In genomic region chr9:128908372-128908771, GRCh38 we compare ENCODE assay signal across 26 cellular contexts. TPM values are rescaled to one million over a fixed set of nuclear protein-coding genes. Genes with fewer than 3 reads are reported as not detected.
DNase-seq lines count a peak whose midpoint lies in the region; FAIRE-seq and TF ChIP-seq lines count a peak whose summit lies in the region.
"Had no signal": no experiment of that assay in that cellular context is flagged by ENCODE, and none has a peak within 500 bp of the region (broad histone marks: within the 10 kb centered on the region; RNA-seq: fewer than 3 reads in every experiment).

No MANE protein-coding gene starts in this region.

- no peak overlapping the region for H4K8ac ChIP-seq in H1 (ENCODE audit: extremely low read depth, insufficient read depth, low read length)
- no peak overlapping the region for H4K8ac ChIP-seq in neuronal stem cell (ENCODE audit: low read depth, low read length)

- H3K9me3 Mint-ChIP-seq in activated CD4-positive, alpha-beta T cell treated with anti-CD3 and anti-CD28 coated beads, Interleukin-2, amount 10 ng/mL, durations not matched to agents 7 days and 5 days, result no peaks in the 10 kb centered on the region
- H3K9me3 Mint-ChIP-seq: CD4-positive, alpha-beta memory T cell had no signal

- peaks cover 0 to 62% of the 10 kb centered on the region in 2 experiments; a peak in 2 of 4 replicates for H3K79me2 ChIP-seq in H1 (ENCODE audit: control insufficient read depth in 1 of 2, insufficient read depth in 2 of 2, low read length in 2 of 2)

- POLR2A ChIA-PET in activated CD4-positive, alpha-beta T cell treated with anti-CD3 and anti-CD28 coated beads, Interleukin-2, amount 10 ng/mL, durations not matched to agents 7 days and 5 days (lab: Charles Lee), result no interaction called here
- POLR2A ChIA-PET in H1 (lab: Charles Lee; ENCODE audit: partially characterized antibody), result interaction anchor here (1.6 to 4.3 kb wide), 3 partner anchors 10 to 91 kb away, joined by 4 to 14 read pairs (median 4); partner anchors contain the start of genes ENDOG and PHYHD1

- no peak overlapping the region for H2BK15ac ChIP-seq in H1 (ENCODE audit: low read length)
- no peak overlapping the region for H2BK15ac ChIP-seq in neuronal stem cell (ENCODE audit: low read length)

- H2BK12ac ChIP-seq in H1 (ENCODE audit: low read depth, low read length) (peak overlapping the region; percentile 50; the same call in 1 of the 2 replicates), neuronal stem cell (ENCODE audit: low read length) (no peak overlapping the region)

- H2BK5ac ChIP-seq in H1 (ENCODE audit: low read depth, low read length) (peak overlapping the region; percentile 63; the same call in 1 of the 2 replicates), neuronal stem cell (ENCODE audit: low read length) (no peak overlapping the region)

- H3K4me3 ChIP-seq in H1 (ENCODE audit: extremely low read depth in 1 of 4, insufficient read depth in 2 of 4, low read depth in 3 of 4, low read length in 4 of 4) (no peak overlapping the region), neuronal stem cell (ENCODE audit: low read length in 2 of 2) (peak overlapping the region in 1 of 2 donors; percentile 39)
- H3K4me3 ChIP-seq: A549; BLaER1 treated with 17β-estradiol and CSF1 and Interleukin-3, amounts not matched to agents 10 nM and 100 nM had no signal

- H3K18ac ChIP-seq in H1 (ENCODE audit: extremely low read depth, low read length), result no peak overlapping the region
- H3K18ac ChIP-seq in neuronal stem cell (ENCODE audit: low read length), result no peak overlapping the region

- H3K23ac ChIP-seq in H1 (ENCODE audit: insufficient read length), result no peak overlapping the region
- H3K23ac ChIP-seq in neuronal stem cell (ENCODE audit: low read depth, low read length, poor library complexity), result peak overlapping the region; percentile 82

- H3K9me3 ChIP-seq in H1 (ENCODE audit: insufficient read depth in 2 of 2, low read depth in 1 of 2, low read length in 1 of 2) (no peaks in the 10 kb centered on the region), neuronal stem cell (replicated peaks in 1 of 2; ENCODE audit: control insufficient read depth in 2 of 2, insufficient read depth in 1 of 2, low read depth in 1 of 2, low read length in 2 of 2) (peaks cover 0 to 3% of the 10 kb centered on the region in 2 donors)
- H3K9me3 ChIP-seq: A549; BLaER1 treated with 17β-estradiol and CSF1 and Interleukin-3, amounts not matched to agents 10 nM and 100 nM had no signal

- 95% methylated on average over 24 of the region's 24 CpGs; no CpG with 5 or more reads in 1 of the 2 experiments for WGBS in H1 (ENCODE audit: extremely low coverage in 1 of 2, insufficient coverage in 1 of 2, insufficient read length in 1 of 2, insufficient replicate concordance in 2 of 2, low coverage in 1 of 2, low lambda C conversion rate in 2 of 2, missing lambda C conversion rate in 1 of 2), 2 experiments
- WGBS in neuronal stem cell (ENCODE audit: extremely low coverage in 2 of 2, insufficient read length in 2 of 2, insufficient replicate concordance in 1 of 2), 2 donors, result no CpG with 5 or more reads among the region's 24 CpGs

- no peak for FAIRE-seq in D721Med (lab: Jason Lieb, UNC)
- FAIRE-seq in H1 (lab: Jason Lieb, UNC), result no peak
- FAIRE-seq: A549, G401.6 had no signal

- CTCF ChIA-PET in activated CD4-positive, alpha-beta T cell treated with anti-CD3 and anti-CD28 coated beads, Interleukin-2, amount 10 ng/mL, durations not matched to agents 7 days and 5 days (lab: Charles Lee), result interaction anchor here (1.0 to 1.6 kb wide), 4 partner anchors 7 to 17 kb away, joined by 3 to 5 read pairs (median 4); no protein-coding TSS in a partner anchor
- CTCF ChIA-PET in H1 (lab: Charles Lee; ENCODE audit: partially characterized antibody), result interaction anchor here (0.9 to 1.9 kb wide), 8 partner anchors 10 to 63 kb away, joined by 3 to 13 read pairs (median 4); partner anchors contain the start of gene PHYHD1

- no peaks in the 10 kb centered on the region for H3K27me3 Mint-ChIP-seq in activated CD4-positive, alpha-beta T cell treated with anti-CD3 and anti-CD28 coated beads, Interleukin-2, amount 10 ng/mL, durations not matched to agents 7 days and 5 days
- H3K27me3 Mint-ChIP-seq: CD4-positive, alpha-beta memory T cell had no signal

- H3K4me1 Mint-ChIP-seq in activated CD4-positive, alpha-beta T cell treated with anti-CD3 and anti-CD28 coated beads, Interleukin-2, amount 10 ng/mL, durations not matched to agents 7 days and 5 days, result peaks cover 64% of the 10 kb centered on the region

- peaks cover 56% of the 10 kb centered on the region for H3K36me3 Mint-ChIP-seq in activated CD4-positive, alpha-beta T cell treated with anti-CD3 and anti-CD28 coated beads, Interleukin-2, amount 10 ng/mL, durations not matched to agents 7 days and 5 days (ENCODE audit: low read depth)

- no peak overlapping the region for H3K56ac ChIP-seq in H1 (replicated peaks; ENCODE audit: insufficient read length, low read depth, low read length)

- no peak for TF ChIP-seq RAD21 in H1 (IDR thresholded peaks at IDR 0.05 in 1 of 2, conservative IDR thresholded peaks at IDR 0.05 in 1 of 2; ENCODE audit: low read depth in 2 of 2, low read length in 2 of 2)

- H3K4me3 Mint-ChIP-seq in activated CD4-positive, alpha-beta T cell treated with anti-CD3 and anti-CD28 coated beads, Interleukin-2, amount 10 ng/mL, durations not matched to agents 7 days and 5 days, result no peak overlapping the region

- peaks cover 18 to 42% (median 33%) of the 10 kb centered on the region in 4 experiments; a peak in 7 of 8 replicates for H3K36me3 ChIP-seq in H1 (ENCODE audit: control insufficient read depth in 2 of 4, insufficient read depth in 4 of 4, low read length in 3 of 4)
- H3K36me3 ChIP-seq in neuronal stem cell (replicated peaks in 1 of 2; ENCODE audit: control insufficient read depth in 2 of 2, insufficient read depth in 2 of 2, low read length in 2 of 2), result peaks cover 31 to 72% of the 10 kb centered on the region in 2 donors

- H3K27ac ChIP-seq in H1 (ENCODE audit: low read depth, low read length) (no peak overlapping the region), neuronal stem cell (replicated peaks; ENCODE audit: low read length) (no peak overlapping the region)
- H3K27ac ChIP-seq: A549; BLaER1 treated with 17β-estradiol and CSF1 and Interleukin-3, amounts not matched to agents 10 nM and 100 nM had no signal

- H3K79me1 ChIP-seq in H1 (ENCODE audit: low read depth, low read length) (peaks cover 10% of the 10 kb centered on the region), neuronal stem cell (ENCODE audit: low read depth, low read length) (peaks cover 7% of the 10 kb centered on the region)

- no peak overlapping the region for H3K4ac ChIP-seq in H1 (replicated peaks; ENCODE audit: insufficient read length, low read depth, low read length)
- H3K4ac ChIP-seq in neuronal stem cell (ENCODE audit: low read length), result no peak overlapping the region

- no peak for DNase-seq in activated CD4-positive, alpha-beta T cell treated with anti-CD3 and anti-CD28 coated beads, Interleukin-2, amount 10 ng/mL, durations not matched to agents 7 days and 5 days
- no peak for DNase-seq in activated CD4-positive, alpha-beta T cell treated with anti-CD3 and anti-CD28 coated beads for 4 hours
- peak; percentile 8 for DNase-seq in D721Med (ENCODE audit: insufficient read length, low spot score)
- DNase-seq in H1 (ENCODE audit: low read depth in 1 of 2, low spot score in 2 of 2), result no peak
- no peak for DNase-seq in neuronal stem cell (ENCODE audit: low spot score)
- DNase-seq in NCI-H128 (lab: John Stamatoyannopoulos, UW; ENCODE audit: unreplicated experiment), result no peak
- DNase-seq in activated naive CD4-positive, alpha-beta T cell (lab: John Stamatoyannopoulos, UW), result no peak
- no peak for DNase-seq in anterior cingulate cortex (lab: John Stamatoyannopoulos, UW)
- DNase-seq: AML-193; CD4-positive, alpha-beta memory T cell; COR-L47; H7; KBM-7; MV-4-11; NCI-H1105; NCI-H2029 treated with DMSO at 0.1 percent for 48 hours; NCI-H446 treated with DMSO at 0.1 percent for 48 hours; NCI-H526; NCI-H82; NK-92 treated with Interleukin-12 subunit alpha and Interleukin-12 subunit beta, amount 100 ng/mL, for 24 hours; PC-3; RPMI8226; SHP77 had no signal

- H3K14ac ChIP-seq in H1 (ENCODE audit: insufficient read length), result no peak overlapping the region
- no peak overlapping the region for H3K14ac ChIP-seq in neuronal stem cell (ENCODE audit: low read length)

- no peak for TF ChIP-seq POLR2A in H1 (IDR thresholded peaks at IDR 0.05; ENCODE audit: control extremely low read depth in 1 of 2, low read depth in 2 of 2, low read length in 2 of 2)

- H2AK5ac ChIP-seq in H1 (ENCODE audit: low read depth, low read length) (no peak overlapping the region), neuronal stem cell (ENCODE audit: low read depth, low read length) (no peak overlapping the region)

- no peak overlapping the region for H2BK20ac ChIP-seq in H1 (ENCODE audit: low read length)

- H4K91ac ChIP-seq in H1 (replicated peaks; ENCODE audit: insufficient read length, low read length) (no peak overlapping the region), neuronal stem cell (ENCODE audit: low read depth, low read length, poor library complexity) (no peak overlapping the region)

- H3K27ac Mint-ChIP-seq in activated CD4-positive, alpha-beta T cell treated with anti-CD3 and anti-CD28 coated beads, Interleukin-2, amount 10 ng/mL, durations not matched to agents 7 days and 5 days, result peak overlapping the region; percentile 5

- H3K9ac ChIP-seq in H1 (replicated peaks in 1 of 4; ENCODE audit: extremely low read depth in 1 of 4, low read depth in 3 of 4, low read length in 3 of 4), result no peak overlapping the region
- no peak overlapping the region for H3K9ac ChIP-seq in neuronal stem cell (ENCODE audit: low read depth, low read length, poor library complexity)

- H2BK120ac ChIP-seq in H1 (replicated peaks; ENCODE audit: low read depth, low read length) (no peak overlapping the region), neuronal stem cell (ENCODE audit: low read depth, low read length) (no peak overlapping the region)

- H4K20me1 ChIP-seq in H1 (replicated peaks in 1 of 2; ENCODE audit: control insufficient read depth in 1 of 2, insufficient read depth in 2 of 2, low read length in 2 of 2), result peaks cover 26 to 29% of the 10 kb centered on the region in 2 experiments

- H3K4me2 ChIP-seq in H1 (ENCODE audit: insufficient read depth in 1 of 2, low read depth in 2 of 2, low read length in 2 of 2) (no peak overlapping the region), neuronal stem cell (ENCODE audit: insufficient read depth, low read length, poor library complexity, severe bottlenecking) (no peak overlapping the region)
- H3K4me2 ChIP-seq: A549; BLaER1 treated with 17β-estradiol and CSF1 and Interleukin-3, amounts not matched to agents 10 nM and 100 nM had no signal

- no peak for TF ChIP-seq CTCF in D721Med (IDR thresholded peaks at IDR 0.05; ENCODE audit: insufficient read depth, missing control alignments)
- no peak for TF ChIP-seq CTCF in H1 (IDR thresholded peaks at IDR 0.05; ENCODE audit: control extremely low read depth in 1 of 3, insufficient read depth in 1 of 3, low read depth in 1 of 3, low read length in 3 of 3)

- H3K23me2 ChIP-seq in H1 (ENCODE audit: low read depth, low read length), result no peaks in the 10 kb centered on the region

- H3K27me3 ChIP-seq in H1 (replicated peaks in 1 of 4; ENCODE audit: control insufficient read depth in 3 of 4, extremely low read depth in 1 of 4, insufficient read depth in 3 of 4, low read length in 3 of 4), result no peaks in the 10 kb centered on the region
- no peaks in the 10 kb centered on the region for H3K27me3 ChIP-seq in neuronal stem cell (ENCODE audit: control insufficient read depth in 3 of 3, insufficient read depth in 3 of 3, low read depth in 1 of 3, low read length in 3 of 3)
- H3K27me3 ChIP-seq: BLaER1 treated with 17β-estradiol and CSF1 and Interleukin-3, amounts not matched to agents 10 nM and 100 nM had no signal

- no peak overlapping the region for H2AFZ ChIP-seq in H1 (ENCODE audit: low read length)
- no peak overlapping the region for H2AFZ ChIP-seq in neuronal stem cell (ENCODE audit: low read length)

- H3K4me1 ChIP-seq in H1 (replicated peaks in 1 of 4; ENCODE audit: control insufficient read depth in 3 of 4, insufficient read depth in 4 of 4, low read length in 3 of 4) (peaks cover 0 to 24% (median 18%) of the 10 kb centered on the region in 4 experiments; a peak in 6 of 7 replicates), neuronal stem cell (ENCODE audit: control insufficient read depth in 2 of 2, insufficient read depth in 1 of 2, low read depth in 1 of 2, low read length in 2 of 2) (peaks cover 11 to 22% of the 10 kb centered on the region in 2 donors)

- no peak overlapping the region for H4K5ac ChIP-seq in H1 (ENCODE audit: insufficient read length, low read depth, low read length)

- TF ChIP-seq EP300 in H1 (IDR thresholded peaks at IDR 0.05; ENCODE audit: borderline replicate concordance in 1 of 2, low read depth in 2 of 2, low read length in 2 of 2), result no peak

RNA-seq across cellular contexts. Expression of gene PHYHD1, which starts 12.4 kb away (rescaled TPM):
- total RNA-seq in activated CD4-positive, alpha-beta T cell treated with anti-CD3 and anti-CD28 coated beads, Interleukin-2, amount 10 ng/mL, durations not matched to agents 7 days and 5 days, result 1 to 10 TPM; 1.2 to 2.2 TPM
- total RNA-seq in H1 (2021; fragmentation: NEBNext Ultra II Directional; extraction: Animal tissue kit (Norgen Biotek cat#: 25700)), result 14.1 and 18.1 TPM in 2 replicates
- 25.6 and 33.2 TPM in 2 replicates for polyA plus RNA-seq in H1 (2011; rRNA removed)
- 27.0 TPM for polyA plus RNA-seq in H1 (2011; cell fraction: cytosol; rRNA removed)
- 47.0 TPM for polyA plus RNA-seq in H1 (2011; cell fraction: nucleus; rRNA removed)
- polyA plus RNA-seq in H1 (2012, experiment 1 of 2), result 15.4 to 23.4 TPM (median 22.4 TPM) in 4 replicates
- 20.9 TPM for polyA plus RNA-seq in H1 (2012, experiment 2 of 2)
- 15.8 TPM for polyA plus RNA-seq in H1 (2013, experiment 1 of 2)
- 15.1 TPM for polyA plus RNA-seq in H1 (2013, experiment 2 of 2)
- 12.7 and 23.7 TPM in 2 replicates for polyA minus RNA-seq in H1 (2011; rRNA and poly(A)+ RNA removed)
- polyA minus RNA-seq in H1 (2011; cell fraction: cytosol; rRNA and poly(A)+ RNA removed), result 16.1 TPM
- 15.4 TPM for polyA minus RNA-seq in H1 (2011; cell fraction: nucleus; rRNA and poly(A)+ RNA removed)
- polyA plus RNA-seq in neuronal stem cell (2013, experiment 1 of 2), result 13.0 TPM
- 12.5 TPM for polyA plus RNA-seq in neuronal stem cell (2013, experiment 2 of 2)
- polyA plus RNA-seq: A549; CD4-positive, alpha-beta memory T cell had no signal

RNA-seq across cellular contexts. Expression of gene LRRC8A, which starts 26.4 kb away (rescaled TPM):
- 10 to 100 TPM; 42.4 to 48.0 TPM for total RNA-seq in activated CD4-positive, alpha-beta T cell treated with anti-CD3 and anti-CD28 coated beads, Interleukin-2, amount 10 ng/mL, durations not matched to agents 7 days and 5 days
- 103 and 106 TPM in 2 replicates for total RNA-seq in H1 (2021; fragmentation: NEBNext Ultra II Directional; extraction: Animal tissue kit (Norgen Biotek cat#: 25700))
- polyA plus RNA-seq in H1 (2011; rRNA removed), result 111 and 114 TPM in 2 replicates
- polyA plus RNA-seq in H1 (2011; cell fraction: cytosol; rRNA removed), result 84.5 TPM
- 94.4 TPM for polyA plus RNA-seq in H1 (2011; cell fraction: nucleus; rRNA removed)
- polyA plus RNA-seq in H1 (2012, experiment 1 of 2), result 49.6 to 86.2 TPM (median 81.7 TPM) in 4 replicates
- 72.4 TPM for polyA plus RNA-seq in H1 (2012, experiment 2 of 2)
- polyA plus RNA-seq in H1 (2013, experiment 1 of 2), result 116 TPM
- 125 TPM for polyA plus RNA-seq in H1 (2013, experiment 2 of 2)
- 141 and 144 TPM in 2 replicates for polyA minus RNA-seq in H1 (2011; rRNA and poly(A)+ RNA removed)
- 62.6 TPM for polyA minus RNA-seq in H1 (2011; cell fraction: cytosol; rRNA and poly(A)+ RNA removed)
- polyA minus RNA-seq in H1 (2011; cell fraction: nucleus; rRNA and poly(A)+ RNA removed), result 53.8 TPM
- polyA plus RNA-seq in neuronal stem cell (2013, experiment 1 of 2), result 28.5 TPM
- 29.6 TPM for polyA plus RNA-seq in neuronal stem cell (2013, experiment 2 of 2)

RNA-seq across cellular contexts. Expression of gene KYAT1, which starts 26.6 kb away (rescaled TPM):
- 10 to 100 TPM; 15.2 to 17.7 TPM for total RNA-seq in activated CD4-positive, alpha-beta T cell treated with anti-CD3 and anti-CD28 coated beads, Interleukin-2, amount 10 ng/mL, durations not matched to agents 7 days and 5 days
- total RNA-seq in H1 (2021; fragmentation: NEBNext Ultra II Directional; extraction: Animal tissue kit (Norgen Biotek cat#: 25700)), result 28.5 and 30.4 TPM in 2 replicates
- polyA plus RNA-seq in H1 (2011; rRNA removed), result 42.2 and 56.6 TPM in 2 replicates
- polyA plus RNA-seq in H1 (2011; cell fraction: cytosol; rRNA removed), result 49.2 TPM
- 133 TPM for polyA plus RNA-seq in H1 (2011; cell fraction: nucleus; rRNA removed)
- 24.5 to 34.8 TPM (median 33.7 TPM) in 4 replicates for polyA plus RNA-seq in H1 (2012, experiment 1 of 2)
- polyA plus RNA-seq in H1 (2012, experiment 2 of 2), result 46.6 TPM
- polyA plus RNA-seq in H1 (2013, experiment 1 of 2), result 20.9 TPM
- polyA plus RNA-seq in H1 (2013, experiment 2 of 2), result 20.5 TPM
- polyA minus RNA-seq in H1 (2011; rRNA and poly(A)+ RNA removed), result 21.4 and 28.1 TPM in 2 replicates
- polyA minus RNA-seq in H1 (2011; cell fraction: cytosol; rRNA and poly(A)+ RNA removed), result 15.2 TPM
- polyA minus RNA-seq in H1 (2011; cell fraction: nucleus; rRNA and poly(A)+ RNA removed), result 14.7 TPM
- polyA plus RNA-seq in neuronal stem cell (2013, experiment 1 of 2), result 19.9 TPM
- polyA plus RNA-seq in neuronal stem cell (2013, experiment 2 of 2), result 19.3 TPM

RNA-seq across cellular contexts. Expression of gene DOLK, which starts 39.0 kb away (rescaled TPM):
- 1 to 10 TPM; 8.4 to 9.2 TPM for total RNA-seq in activated CD4-positive, alpha-beta T cell treated with anti-CD3 and anti-CD28 coated beads, Interleukin-2, amount 10 ng/mL, durations not matched to agents 7 days and 5 days
- 17.2 and 18.8 TPM in 2 replicates for total RNA-seq in H1 (2021; fragmentation: NEBNext Ultra II Directional; extraction: Animal tissue kit (Norgen Biotek cat#: 25700))
- 39.1 and 44.3 TPM in 2 replicates for polyA plus RNA-seq in H1 (2011; rRNA removed)
- 26.5 TPM for polyA plus RNA-seq in H1 (2011; cell fraction: cytosol; rRNA removed)
- polyA plus RNA-seq in H1 (2011; cell fraction: nucleus; rRNA removed), result 32.5 TPM
- polyA plus RNA-seq in H1 (2012, experiment 1 of 2), result 17.6 to 21.5 TPM (median 20.6 TPM) in 4 replicates
- 21.4 TPM for polyA plus RNA-seq in H1 (2012, experiment 2 of 2)
- 33.1 TPM for polyA plus RNA-seq in H1 (2013, experiment 1 of 2)
- 34.1 TPM for polyA plus RNA-seq in H1 (2013, experiment 2 of 2)
- 45.1 and 47.0 TPM in 2 replicates for polyA minus RNA-seq in H1 (2011; rRNA and poly(A)+ RNA removed)
- 15.6 TPM for polyA minus RNA-seq in H1 (2011; cell fraction: cytosol; rRNA and poly(A)+ RNA removed)
- 28.9 TPM for polyA minus RNA-seq in H1 (2011; cell fraction: nucleus; rRNA and poly(A)+ RNA removed)
- 10.1 TPM for polyA plus RNA-seq in neuronal stem cell (2013, experiment 1 of 2)
- 9.7 TPM for polyA plus RNA-seq in neuronal stem cell (2013, experiment 2 of 2)

RNA-seq across cellular contexts. Expression of gene NUP188, which starts 39.1 kb away (rescaled TPM):
- 10 to 100 TPM; 87.7 to 87.8 TPM for total RNA-seq in activated CD4-positive, alpha-beta T cell treated with anti-CD3 and anti-CD28 coated beads, Interleukin-2, amount 10 ng/mL, durations not matched to agents 7 days and 5 days
- total RNA-seq in H1 (2021; fragmentation: NEBNext Ultra II Directional; extraction: Animal tissue kit (Norgen Biotek cat#: 25700)), result 95.0 and 111 TPM in 2 replicates
- 90.1 and 107 TPM in 2 replicates for polyA plus RNA-seq in H1 (2011; rRNA removed)
- 88.7 TPM for polyA plus RNA-seq in H1 (2011; cell fraction: cytosol; rRNA removed)
- polyA plus RNA-seq in H1 (2011; cell fraction: nucleus; rRNA removed), result 175 TPM
- 60.3 to 76.3 TPM (median 70.1 TPM) in 4 replicates for polyA plus RNA-seq in H1 (2012, experiment 1 of 2)
- 29.6 TPM for polyA plus RNA-seq in H1 (2012, experiment 2 of 2)
- polyA plus RNA-seq in H1 (2013, experiment 1 of 2), result 36.8 TPM
- polyA plus RNA-seq in H1 (2013, experiment 2 of 2), result 33.8 TPM
- polyA minus RNA-seq in H1 (2011; rRNA and poly(A)+ RNA removed), result 267 and 345 TPM in 2 replicates
- 92.6 TPM for polyA minus RNA-seq in H1 (2011; cell fraction: cytosol; rRNA and poly(A)+ RNA removed)
- 136 TPM for polyA minus RNA-seq in H1 (2011; cell fraction: nucleus; rRNA and poly(A)+ RNA removed)
- 25.1 TPM for polyA plus RNA-seq in neuronal stem cell (2013, experiment 1 of 2)
- polyA plus RNA-seq in neuronal stem cell (2013, experiment 2 of 2), result 24.6 TPM
